ENCODE assay signal across 26 cellular contexts in genomic region chr2:90077948-90078347, GRCh38.
"Had no signal": no experiment of that assay in that cellular context is flagged by ENCODE, and none has a peak within 500 bp of the region (broad histone marks: within the 10 kb centered on the region; RNA-seq: fewer than 3 reads in every experiment).

No MANE protein-coding gene starts in this region.

- FAIRE-seq: endothelial cell of umbilical vein, keratinocyte had no signal

- ATAC-seq: activated CD8-positive, alpha-beta T cell treated with anti-CD3 and anti-CD28 coated beads for 36 hours; activated T-cell treated with anti-CD3 and anti-CD28 coated beads, Interleukin-2, amount 50 U/mL, for 4 hours; activated T-helper 17 cell treated with anti-CD3 and anti-CD28 coated beads, Interleukin-2, amount 50 U/mL, for 72 hours; left colon; right lobe of liver; WTC11 had no signal

- H3K27ac ChIP-seq: breast epithelium, right lobe of liver, vagina had no signal

- H3K36me3 ChIP-seq: breast epithelium, right lobe of liver, vagina had no signal

- H3K36me3 Mint-ChIP-seq: type B pancreatic cell had no signal

- H3K9me3 ChIP-seq: breast epithelium, right lobe of liver, vagina had no signal

- H3K4me3 Mint-ChIP-seq: activated CD4-positive, alpha-beta T cell treated with anti-CD3 and anti-CD28 coated beads, Interleukin-2, amount 10 ng/mL, durations not matched to agents 7 days and 5 days; activated CD8-positive, alpha-beta T cell treated with anti-CD3 and anti-CD28 coated beads for 36 hours; activated T-cell treated with anti-CD3 and anti-CD28 coated beads, Interleukin-2, amount 50 U/mL, for 4 hours; activated T-helper 17 cell treated with anti-CD3 and anti-CD28 coated beads, Interleukin-2, amount 50 U/mL, for 72 hours; nephron; stimulated activated naive CD8-positive, alpha-beta T cell treated with anti-CD3 and anti-CD28 coated beads, Interleukin-15, Interleukin-2, amounts not matched to agents 100 ng/mL and 50 ng/mL, for 24 hours; type B pancreatic cell; WTC11 had no signal

- H3K4me1 Mint-ChIP-seq: activated CD4-positive, alpha-beta T cell treated with anti-CD3 and anti-CD28 coated beads, Interleukin-2, amount 10 ng/mL, durations not matched to agents 7 days and 5 days; activated T-helper 17 cell treated with anti-CD3 and anti-CD28 coated beads, Interleukin-2, amount 50 U/mL, for 72 hours; nephron had no signal

- H3K27ac Mint-ChIP-seq: activated CD4-positive, alpha-beta T cell treated with anti-CD3 and anti-CD28 coated beads, Interleukin-2, amount 10 ng/mL, durations not matched to agents 7 days and 5 days; activated CD8-positive, alpha-beta T cell treated with anti-CD3 and anti-CD28 coated beads for 36 hours; activated T-helper 17 cell treated with anti-CD3 and anti-CD28 coated beads, Interleukin-2, amount 50 U/mL, for 72 hours; nephron; stimulated activated naive CD8-positive, alpha-beta T cell treated with anti-CD3 and anti-CD28 coated beads, Interleukin-15, Interleukin-2, amounts not matched to agents 100 ng/mL and 50 ng/mL, for 24 hours; type B pancreatic cell; WTC11 had no signal

- DNase-seq: activated CD4-positive, alpha-beta T cell treated with anti-CD3 and anti-CD28 coated beads for 1 hour; activated CD4-positive, alpha-beta T cell treated with anti-CD3 and anti-CD28 coated beads, Interleukin-2, amount 10 ng/mL, durations not matched to agents 7 days and 5 days; activated CD8-positive, alpha-beta T cell treated with anti-CD3 and anti-CD28 coated beads for 36 hours; activated gamma-delta T cell treated with Interleukin-2 at 50 U/mL for 16 hours; activated naive CD4-positive, alpha-beta T cell treated with anti-CD3 and anti-CD28 coated beads, Interleukin-2, amount 50 U/mL, for 16 hours; activated T-cell treated with anti-CD3 and anti-CD28 coated beads, Interleukin-2, amount 50 U/mL, for 4 hours; amniotic stem cell; central memory CD4-positive, alpha-beta T cell; foreskin fibroblast; head of caudate nucleus; hippocampal formation; left colon; mammary epithelial cell; right lobe of liver; stimulated activated CD4-positive, alpha-beta T cell treated with anti-CD3 and anti-CD28 coated beads, Interleukin-12 subunit alpha, Interleukin-12 subunit beta, amount 100 ng/mL, for 4 hours; stimulated activated CD4-positive, alpha-beta T cell treated with anti-CD3 and anti-CD28 coated beads, Interleukin-4, amount 100 ng/mL, for 1 hour; substantia nigra had no signal

- H3K27me3 Mint-ChIP-seq: activated CD4-positive, alpha-beta T cell treated with anti-CD3 and anti-CD28 coated beads, Interleukin-2, amount 10 ng/mL, durations not matched to agents 7 days and 5 days; activated T-helper 17 cell treated with anti-CD3 and anti-CD28 coated beads, Interleukin-2, amount 50 U/mL, for 72 hours had no signal

- H3K4me3 ChIP-seq: breast epithelium, right lobe of liver, vagina had no signal

- H3K27me3 ChIP-seq: right lobe of liver, vagina had no signal

- H3K4me1 ChIP-seq: breast epithelium, right lobe of liver, vagina had no signal
